In the genomic region with DNA sequence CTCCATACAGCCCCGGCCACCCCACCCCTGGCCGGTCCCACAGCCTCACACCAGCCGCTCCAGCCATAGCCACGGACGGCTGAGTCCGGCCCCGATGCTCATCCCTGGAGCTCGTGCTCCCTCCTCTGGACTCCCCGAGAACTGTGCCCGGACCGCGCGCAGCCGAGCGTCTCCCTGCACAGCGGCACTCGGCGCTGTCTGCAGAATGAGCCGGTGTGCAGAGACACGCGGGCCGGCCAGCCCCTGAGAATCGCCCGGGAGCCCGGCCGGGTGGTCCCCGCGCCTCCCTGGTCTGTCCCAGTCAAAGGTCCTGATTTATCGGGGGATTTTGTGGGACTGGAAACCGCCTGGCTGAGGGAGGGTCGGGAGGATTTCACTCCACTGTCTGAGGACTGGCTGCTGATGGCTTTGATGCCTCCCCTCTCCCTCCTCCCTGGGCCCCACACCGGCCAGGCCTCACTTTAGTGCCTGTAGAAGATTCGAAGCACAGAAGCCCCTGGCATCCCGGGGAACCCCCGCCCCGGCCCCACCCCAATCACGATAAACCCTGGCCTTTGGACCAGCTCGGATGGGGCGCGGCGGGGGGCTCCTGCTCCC, we compare ENCODE assay signal across 8 cellular contexts.
DNase-seq lines count a peak whose midpoint lies in the region; TF ChIP-seq lines count a peak whose summit lies in the region.

No MANE protein-coding gene starts in this region.

- peak; percentile 13 to 41 for TF ChIP-seq CTCF in fibroblast of lung (conservative IDR thresholded peaks at IDR 0.05 in 1 of 2, IDR thresholded peaks at IDR 0.05 in 1 of 2; ENCODE audit: low read depth in 1 of 2, low read length in 2 of 2)

- H2AFZ ChIP-seq in fibroblast of lung (ENCODE audit: low read length), result no peak overlapping the region
- peak overlapping the region; percentile 85 for H2AFZ ChIP-seq in neuronal stem cell (ENCODE audit: low read length)

- no peak overlapping the region for H4K91ac ChIP-seq in neuronal stem cell (ENCODE audit: low read depth, low read length, poor library complexity)

- peaks cover 13% of the 10 kb centered on the region for H3K4me1 ChIP-seq in CD4-positive, alpha-beta memory T cell (ENCODE audit: insufficient read depth, low read length)
- H3K4me1 ChIP-seq in fibroblast of lung (ENCODE audit: control insufficient read depth, extremely low read depth, insufficient read depth, low read length), result no peaks in the 10 kb centered on the region
- no peaks in the 10 kb centered on the region for H3K4me1 ChIP-seq in neuronal stem cell (ENCODE audit: control insufficient read depth in 2 of 2, insufficient read depth in 1 of 2, low read depth in 1 of 2, low read length in 2 of 2)

- H3K27me3 Mint-ChIP-seq in CD4-positive, alpha-beta memory T cell, result peaks cover 12 to 14% of the 10 kb centered on the region in 2 donors

- no peaks in the 10 kb centered on the region for H3K79me1 ChIP-seq in neuronal stem cell (ENCODE audit: low read depth, low read length)

- peak overlapping the region; percentile 87 for H3K18ac ChIP-seq in neuronal stem cell (ENCODE audit: low read length)

- no peak overlapping the region for H3K4ac ChIP-seq in neuronal stem cell (ENCODE audit: low read length)

- H3K4me3 ChIP-seq in CD4-positive, alpha-beta memory T cell (ENCODE audit: low read length in 2 of 2), result peak overlapping the region; percentile 36 to 75
- no peak overlapping the region for H3K4me3 ChIP-seq in fibroblast of lung (replicated peaks in 1 of 4; ENCODE audit: control extremely low read depth in 1 of 4, insufficient read depth in 1 of 4, low read depth in 3 of 4, low read length in 4 of 4)
- no peak overlapping the region for H3K4me3 ChIP-seq in neuronal stem cell (ENCODE audit: low read length in 2 of 2)

- H3K23ac ChIP-seq in neuronal stem cell (ENCODE audit: low read depth, low read length, poor library complexity), result peak overlapping the region; percentile 34

- WGBS in neuronal stem cell (ENCODE audit: extremely low coverage in 2 of 2, insufficient read length in 2 of 2, insufficient replicate concordance in 1 of 2), 2 donors, result no CpG with 5 or more reads among the region's 41 CpGs

- H2BK5ac ChIP-seq in neuronal stem cell (ENCODE audit: low read length), result no peak overlapping the region

- intact Hi-C loops in CD4-positive, alpha-beta memory T cell (cut with micrococcal nuclease), result loop anchor here (10.0 kb wide), 1 partner anchor 420 kb away; no protein-coding TSS in a partner anchor

- no peak overlapping the region for H4K8ac ChIP-seq in neuronal stem cell (ENCODE audit: low read depth, low read length)

- H3K4me2 ChIP-seq in fibroblast of lung (ENCODE audit: extremely low read depth, insufficient read depth, low read length), result no peak overlapping the region
- peak overlapping the region; percentile 62 for H3K4me2 ChIP-seq in neuronal stem cell (ENCODE audit: insufficient read depth, low read length, poor library complexity, severe bottlenecking)

- no peak overlapping the region for H3K27ac Mint-ChIP-seq in CD4-positive, alpha-beta memory T cell

- peaks cover 0 to 3% (median 0%) of the 10 kb centered on the region in 8 donors for H3K9me3 Mint-ChIP-seq in CD4-positive, alpha-beta memory T cell

- no peak overlapping the region for H2BK15ac ChIP-seq in neuronal stem cell (ENCODE audit: low read length)

- DNase-seq in CD4-positive, alpha-beta memory T cell, result peak; percentile 50 to 62 (median 56)
- DNase-seq in HEK293T (ENCODE audit: extremely low spot score), result peak; percentile 86
- DNase-seq in NOMO-1 treated with dmso at 0.1 percent for 144 hours (lab: John Stamatoyannopoulos, UW; ENCODE audit: unreplicated experiment), result peak; percentile 21
- peak; percentile 75 for DNase-seq in activated T-cell treated with anti-CD3 and anti-CD28 coated beads for 48 hours (ENCODE audit: low read depth)
- DNase-seq in fibroblast of lung (ENCODE audit: low read depth in 2 of 2), result peak; percentile 12 to 16
- DNase-seq in neuronal stem cell (ENCODE audit: low spot score), result peak; percentile 67
- peak; percentile 5 for DNase-seq in stromal cell of bone marrow (ENCODE audit: low read depth)
- no peak for DNase-seq in cortex of kidney (lab: John Stamatoyannopoulos, UW)

- peak overlapping the region; percentile 8 for H2AK5ac ChIP-seq in neuronal stem cell (ENCODE audit: low read depth, low read length)

- H4K20me1 ChIP-seq in fibroblast of lung (ENCODE audit: control insufficient read depth, extremely low read depth, insufficient read depth, low read length), result no peaks in the 10 kb centered on the region

- POLR2A ChIA-PET in CD4-positive, alpha-beta memory T cell (lab: Charles Lee; ENCODE audit: partially characterized antibody), result interaction anchor here (0.6 to 1.1 kb wide), 3 partner anchors 36 to 655 kb away, joined by 3 read pairs; no protein-coding TSS in a partner anchor
- POLR2A ChIA-PET in HEK293T (lab: Yijun Ruan, JAX), result no interaction called here

- CTCF ChIA-PET in CD4-positive, alpha-beta memory T cell (lab: Charles Lee; ENCODE audit: partially characterized antibody), result no interaction called here
- CTCF ChIA-PET in HEK293T (lab: Yijun Ruan, JAX), result interaction anchor here (0.7 kb wide), 1 partner anchor 185 kb away, joined by 3 read pairs; no protein-coding TSS in a partner anchor

- H3K9me3 ChIP-seq in CD4-positive, alpha-beta memory T cell (ENCODE audit: control insufficient read depth in 1 of 2, low read length in 2 of 2), result no peaks in the 10 kb centered on the region
- H3K9me3 ChIP-seq in fibroblast of lung (ENCODE audit: control insufficient read depth, insufficient read depth, low read depth, low read length) (no peaks in the 10 kb centered on the region), neuronal stem cell (replicated peaks in 1 of 2; ENCODE audit: control insufficient read depth in 2 of 2, insufficient read depth in 1 of 2, low read depth in 1 of 2, low read length in 2 of 2) (no peaks in the 10 kb centered on the region)

- H2BK120ac ChIP-seq in neuronal stem cell (ENCODE audit: low read depth, low read length), result no peak overlapping the region

- peaks cover 6 to 11% (median 9%) of the 10 kb centered on the region in 4 donors for H3K4me1 Mint-ChIP-seq in CD4-positive, alpha-beta memory T cell

- no peak overlapping the region for H3K27ac ChIP-seq in CD4-positive, alpha-beta memory T cell (ENCODE audit: low read depth, low read length)
- no peak overlapping the region for H3K27ac ChIP-seq in fibroblast of lung (ENCODE audit: insufficient read depth, low read length)
- H3K27ac ChIP-seq in neuronal stem cell (replicated peaks; ENCODE audit: low read length), result no peak overlapping the region

- peak overlapping the region; percentile 49 to 85 (median 75) for H3K4me3 Mint-ChIP-seq in CD4-positive, alpha-beta memory T cell

- H3K27me3 ChIP-seq in CD4-positive, alpha-beta memory T cell (ENCODE audit: insufficient read depth, low read length), result no peaks in the 10 kb centered on the region
- H3K27me3 ChIP-seq in fibroblast of lung (ENCODE audit: control insufficient read depth, insufficient read depth, low read length) (peaks cover 3% of the 10 kb centered on the region), neuronal stem cell (ENCODE audit: control insufficient read depth in 3 of 3, insufficient read depth in 3 of 3, low read depth in 1 of 3, low read length in 3 of 3) (peaks cover 2 to 71% (median 22%) of the 10 kb centered on the region in 3 experiments)

- no peaks in the 10 kb centered on the region for H3K36me3 ChIP-seq in CD4-positive, alpha-beta memory T cell (ENCODE audit: insufficient read depth, low read length)
- H3K36me3 ChIP-seq in fibroblast of lung (ENCODE audit: control insufficient read depth, insufficient read depth, low read length) (no peaks in the 10 kb centered on the region), neuronal stem cell (replicated peaks in 1 of 2; ENCODE audit: control insufficient read depth in 2 of 2, insufficient read depth in 2 of 2, low read length in 2 of 2) (no peaks in the 10 kb centered on the region)

- H3K9ac ChIP-seq in fibroblast of lung (ENCODE audit: insufficient read depth, low read length) (no peak overlapping the region), neuronal stem cell (ENCODE audit: low read depth, low read length, poor library complexity) (no peak overlapping the region)

- H2BK12ac ChIP-seq in neuronal stem cell (ENCODE audit: low read length), result no peak overlapping the region

- H3K79me2 ChIP-seq in fibroblast of lung (ENCODE audit: control insufficient read depth, insufficient read depth, low read length), result no peaks in the 10 kb centered on the region

- no peaks in the 10 kb centered on the region for H3K36me3 Mint-ChIP-seq in CD4-positive, alpha-beta memory T cell

- peak overlapping the region; percentile 89 for H3K14ac ChIP-seq in neuronal stem cell (ENCODE audit: low read length)

TF ChIP-seq in HEK293T, 16 proteins besides CTCF, POLR2A, EP300 and RAD21:
- TF ChIP-seq L3MBTL2 (conservative IDR thresholded peaks at IDR 0.05) (no peak), NFRKB (IDR thresholded peaks at IDR 0.05) (no peak), HDGF (IDR thresholded peaks at IDR 0.05; ENCODE audit: borderline replicate concordance) (no peak)
TF ChIP-seq in HEK293T: peak in this region for 0.

Comparison
In these comparisons a context has a peak if more than half of its experiments do, and no peak if none do; other contexts are left out.
1. H3K4me3 ChIP-seq: peak in CD4-positive, alpha-beta memory T cell (2 of 2); none in fibroblast of lung (0 of 4) and neuronal stem cell (0 of 2).